In genomic region chr18:59851784-59852399, GRCh38 we compare ENCODE assay signal across 25 cellular contexts. TPM values are rescaled to one million over a fixed set of nuclear protein-coding genes. Genes with fewer than 3 reads are reported as not detected.
"Had no signal": no experiment of that assay in that cellular context is flagged by ENCODE, and none has a peak within 500 bp of the region (broad histone marks: within the 10 kb centered on the region; RNA-seq: fewer than 3 reads in every experiment).

No MANE protein-coding gene starts in this region.

- H3K4me1 ChIP-seq: parathyroid adenoma, psoas muscle, right lobe of liver had no signal

- H3K79me2 ChIP-seq: hepatocyte, parathyroid adenoma had no signal

- H3K27ac ChIP-seq: epithelial cell of prostate, esophagus muscularis mucosa, hepatocyte, parathyroid adenoma, psoas muscle, right lobe of liver, spleen, thoracic aorta had no signal

- ATAC-seq: left cardiac atrium; left ventricle myocardium superior; naive thymus-derived CD4-positive, alpha-beta T cell; psoas muscle; right lobe of liver; stimulated activated naive B cell treated with anti-CD40 and anti-IgM and Interleukin-4, amounts not matched to agents 10 μg/mL and 1 μg/mL and 100 μg/mL, for 72 hours; stimulated activated naive CD8-positive, alpha-beta T cell treated with anti-CD3 and anti-CD28 coated beads, Interleukin-15, amount 100 ng/mL, for 72 hours had no signal

- H3K4me3 ChIP-seq: esophagus muscularis mucosa, hepatocyte, lung, psoas muscle, right lobe of liver, spleen, thoracic aorta had no signal

- H3K9me3 ChIP-seq: esophagus muscularis mucosa, psoas muscle, right lobe of liver, spleen, thoracic aorta had no signal

- H3K36me3 ChIP-seq: esophagus muscularis mucosa, right lobe of liver, spleen, thoracic aorta had no signal

- DNase-seq: effector memory CD4-positive, alpha-beta T cell; foreskin fibroblast; head of caudate nucleus; kidney; left cardiac atrium; left ventricle myocardium superior; mesendoderm; naive thymus-derived CD4-positive, alpha-beta T cell; nephron progenitor cell; psoas muscle; retina; right lobe of liver; spleen; stimulated activated CD4-positive, alpha-beta T cell treated with anti-CD3 and anti-CD28 coated beads, Interleukin-15, amount 100 ng/mL, for 24 hours; stimulated activated CD4-positive, alpha-beta T cell treated with anti-CD3 and anti-CD28 coated beads, Interleukin-1b, Interleukin-23, amount 100 ng/mL, for 48 hours; stimulated activated CD4-positive, alpha-beta T cell treated with anti-CD3 and anti-CD28 coated beads, Interleukin-4, amount 100 ng/mL, for 24 hours; stimulated activated naive B cell treated with anti-CD40 and anti-IgM and Interleukin-4, amounts not matched to agents 10 μg/mL and 1 μg/mL and 100 μg/mL, for 72 hours; stimulated activated naive CD8-positive, alpha-beta T cell treated with anti-CD3 and anti-CD28 coated beads, Interleukin-15, amount 100 ng/mL, for 72 hours; trophoblast cell had no signal

- H3K27me3 ChIP-seq: esophagus muscularis mucosa, hepatocyte, right lobe of liver, spleen had no signal

- H2AFZ ChIP-seq: hepatocyte, parathyroid adenoma had no signal

- H3K4me2 ChIP-seq: hepatocyte had no signal

- H3K9ac ChIP-seq: parathyroid adenoma had no signal

RNA-seq across cellular contexts. Expression of gene PMAIP1, which starts 47.9 kb away (rescaled TPM):
- total RNA-seq: thoracic aorta had no signal
